Comparison of ENCODE assay signal across 3 cellular contexts in genomic region chr9:121405899-121406298, GRCh38.
A peak's percentile ranks its signal among the peaks of the same experiment; 100 is the strongest.
TF ChIP-seq lines count a peak whose summit lies in the region.

No MANE protein-coding gene starts in this region.

TF ChIP-seq in HCT116, 20 proteins besides CTCF, POLR2A, EP300 and RAD21:
- TF ChIP-seq CBX3 (IDR thresholded peaks at IDR 0.05; ENCODE audit: low read depth), result peak; percentile 47; the same call in 1 of the 2 replicates
- TF ChIP-seq ATF3 (IDR thresholded peaks at IDR 0.05), result no peak

TF ChIP-seq in HEK293, 187 proteins besides CTCF, POLR2A, EP300 and RAD21:
- TF ChIP-seq ZNF311 (tag by site-specific recombination; IDR thresholded peaks at IDR 0.05; ENCODE audit: borderline replicate concordance) (no peak), SETDB1 (IDR thresholded peaks at IDR 0.05; ENCODE audit: insufficient read length, low read length) (peak; percentile 59)

TF ChIP-seq in K562, 482 proteins besides CTCF, POLR2A, EP300 and RAD21:
- TF ChIP-seq ARID3B (CRISPR knock-in tag; IDR thresholded peaks at IDR 0.05; ENCODE audit: borderline replicate concordance), result no peak
- TF ChIP-seq TRIM28 (IDR thresholded peaks at IDR 0.05), result peak; percentile 73; the same call in 1 of the 2 replicates
- peak; percentile 17 for TF ChIP-seq ZNF280A (IDR thresholded peaks at IDR 0.05; ENCODE audit: low read depth, partially characterized antibody)
- peak in 1 of 2 experiments; percentile 38; a peak in 1 of 3 replicates for TF ChIP-seq CBX3 (IDR thresholded peaks at IDR 0.05; ENCODE audit: borderline replicate concordance in 1 of 2, low read length in 2 of 2)
TF ChIP-seq in K562: peak in this region for 3.
